Comparison of ENCODE assay signal across 3 cellular contexts in the genomic region with DNA sequence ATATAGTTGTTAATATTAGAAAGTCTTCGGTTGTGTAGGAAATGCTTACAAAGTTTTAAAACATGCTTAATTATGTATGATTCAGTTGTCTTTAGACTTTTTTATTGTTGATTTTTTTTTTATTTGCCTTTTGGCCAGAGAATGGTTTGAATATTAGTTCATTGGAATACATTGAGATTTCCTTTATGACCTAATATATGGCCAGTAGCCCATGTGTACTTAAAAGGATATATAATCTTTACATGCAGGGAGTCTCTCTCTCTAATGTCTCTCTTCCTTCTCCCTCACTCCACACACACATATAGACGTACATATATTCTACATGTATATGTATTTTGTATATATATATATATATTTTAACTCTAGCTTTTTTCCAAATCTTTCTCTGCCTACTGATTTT.
"Had no signal": no experiment of that assay in that cellular context is flagged by ENCODE, and none has a peak within 500 bp of the region (broad histone marks: within the 10 kb centered on the region; RNA-seq: fewer than 3 reads in every experiment).

No MANE protein-coding gene starts in this region.

- DNase-seq: GDM1, GF-D8 had no signal

- H3K4me3 ChIP-seq: GM12878 had no signal

- ATAC-seq: GM12878 had no signal
